Comparison of ENCODE assay signal across 20 cellular contexts in the genomic region with DNA sequence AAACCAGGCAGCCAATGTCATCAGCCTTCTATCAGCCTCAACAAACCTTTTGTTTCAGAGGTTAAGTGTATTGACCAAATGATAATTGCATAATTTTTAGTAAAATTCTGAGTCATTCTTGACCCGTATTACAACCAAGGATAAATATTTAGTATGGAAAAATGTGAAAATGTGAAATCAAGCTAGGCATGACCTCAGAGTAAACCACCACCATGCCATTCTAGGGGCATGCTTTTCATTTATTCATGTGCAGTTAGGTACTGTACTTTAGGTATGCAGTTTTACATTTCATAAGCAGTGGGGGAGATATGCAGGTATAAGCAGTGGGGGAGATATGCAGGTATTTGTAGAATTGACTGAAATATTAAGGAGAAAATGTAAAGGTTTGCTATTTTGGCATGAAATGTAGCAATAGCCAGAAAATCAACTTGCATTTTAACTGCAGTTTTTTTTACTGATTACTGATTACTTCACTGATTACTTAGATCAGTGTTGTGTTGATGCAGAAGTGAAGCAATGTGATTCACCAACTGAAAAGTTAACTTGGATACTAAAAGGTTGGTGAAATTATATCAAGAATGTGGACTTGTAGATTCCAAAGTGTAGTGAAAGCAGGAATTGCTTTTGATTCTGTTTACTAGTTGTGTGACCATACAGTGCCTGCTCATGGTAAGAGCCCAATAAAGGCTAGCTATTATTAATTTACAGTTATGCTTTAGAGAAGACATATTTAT.
DNase-seq lines count a peak whose midpoint lies in the region; ATAC-seq and TF ChIP-seq lines count a peak whose summit lies in the region.
"Had no signal": no experiment of that assay in that cellular context is flagged by ENCODE, and none has a peak within 500 bp of the region (broad histone marks: within the 10 kb centered on the region; RNA-seq: fewer than 3 reads in every experiment).

No MANE protein-coding gene starts in this region.

- H3K4me3 ChIP-seq in choroid plexus epithelial cell (ENCODE audit: low read depth, low read length), result no peak overlapping the region
- H3K4me3 ChIP-seq: lung, SK-N-MC had no signal

- no peak for ATAC-seq in GM19397 (IDR thresholded peaks at IDR 0.05; ENCODE audit: unreplicated experiment)
- ATAC-seq in GM21367 (IDR thresholded peaks at IDR 0.05; ENCODE audit: unreplicated experiment), result no peak
- ATAC-seq: activated CD4-positive, alpha-beta T cell treated with anti-CD3 and anti-CD28 coated beads for 36 hours; activated CD8-positive, alpha-beta memory T cell treated with anti-CD3 and anti-CD28 coated beads, Interleukin-2, amount 10 ng/mL, durations not matched to agents 7 days and 5 days had no signal

- TF ChIP-seq CTCF in choroid plexus epithelial cell (conservative IDR thresholded peaks at IDR 0.05; ENCODE audit: low read depth, low read length), result no peak

- DNase-seq in EH (ENCODE audit: low read depth) (peak; percentile 12), M059J (ENCODE audit: low read depth) (peak; percentile 13), choroid plexus epithelial cell (ENCODE audit: low read depth) (peak; percentile 44), kidney tubule cell (ENCODE audit: low spot score) (peak; percentile 21), NCI-H146 treated with DMSO at 0.1 percent for 48 hours (lab: John Stamatoyannopoulos, UW; ENCODE audit: unreplicated experiment) (no peak), SIG-M5 (lab: John Stamatoyannopoulos, UW) (no peak)
- DNase-seq: activated CD4-positive, alpha-beta T cell treated with anti-CD3 and anti-CD28 coated beads for 36 hours; activated CD8-positive, alpha-beta memory T cell treated with anti-CD3 and anti-CD28 coated beads, Interleukin-2, amount 10 ng/mL, durations not matched to agents 7 days and 5 days; AML-193; anterior cingulate cortex; HFFc6; Kasumi-1; NCI-H1417 treated with DMSO at 0.1 percent for 48 hours; NCI-H2171 treated with DMSO at 0.1 percent for 48 hours; NCI-H82; stimulated activated CD4-positive, alpha-beta T cell treated with anti-CD3 and anti-CD28 coated beads, Interleukin-2, amount 100 ng/mL, for 48 hours had no signal

Comparison
In these comparisons a context has a peak if more than half of its experiments do, and no peak if none do; other contexts are left out.
1. DNase-seq: peak in EH (single experiment), M059J (single experiment), choroid plexus epithelial cell (single experiment) and kidney tubule cell (single experiment); none in NCI-H146 treated with DMSO at 0.1 percent for 48 hours (single experiment) and SIG-M5 (single experiment).